Comparison of ENCODE assay signal across 9 cellular contexts in genomic region chr10:77513783-77514331, GRCh38.
A peak's percentile ranks its signal among the peaks of the same experiment; 100 is the strongest.
DNase-seq lines count a peak whose midpoint lies in the region; ATAC-seq and TF ChIP-seq lines count a peak whose summit lies in the region.
"Had no signal": no experiment of that assay in that cellular context is flagged by ENCODE, and none has a peak within 500 bp of the region (broad histone marks: within the 10 kb centered on the region; RNA-seq: fewer than 3 reads in every experiment).

No MANE protein-coding gene starts in this region.

- H3K27me3 Mint-ChIP-seq in MCF 10A (ENCODE audit: insufficient read depth, unreplicated experiment): no peaks in the 10 kb centered on the region

- H3K4me1 ChIP-seq in breast epithelium (no peaks in the 10 kb centered on the region), upper lobe of right lung (no peaks in the 10 kb centered on the region)

- POLR2A ChIA-PET in MCF 10A (lab: Yijun Ruan, JAX): interaction anchor here (0.6 to 2.3 kb wide), 5 partner anchors 8 to 17 kb away, joined by 3 to 9 read pairs (median 5); no protein-coding TSS in a partner anchor

- H3K4me3 Mint-ChIP-seq in MCF 10A (ENCODE audit: unreplicated experiment): no peak overlapping the region
- H3K4me3 Mint-ChIP-seq: CD4-positive, CD25-positive, alpha-beta regulatory T cell had no signal

- TF ChIP-seq CTCF in MCF 10A (IDR thresholded peaks at IDR 0.05; ENCODE audit: unreplicated experiment) (no peak), breast epithelium (IDR thresholded peaks at IDR 0.05) (no peak), upper lobe of right lung (IDR thresholded peaks at IDR 0.05) (no peak)

- H3K4me3 ChIP-seq in breast epithelium (no peak overlapping the region), upper lobe of right lung (no peak overlapping the region)

- H3K9me3 Mint-ChIP-seq in MCF 10A (ENCODE audit: unreplicated experiment): no peaks in the 10 kb centered on the region

- H3K27me3 ChIP-seq in breast epithelium: no peaks in the 10 kb centered on the region
- H3K27me3 ChIP-seq in upper lobe of right lung: no peaks in the 10 kb centered on the region

- H3K36me3 ChIP-seq in breast epithelium (no peaks in the 10 kb centered on the region), upper lobe of right lung (no peaks in the 10 kb centered on the region)

- no peak overlapping the region for H3K27ac ChIP-seq in breast epithelium
- no peak overlapping the region for H3K27ac ChIP-seq in upper lobe of right lung

- no TSS peak for BruUV-seq in MCF 10A (replicated peaks; lab: Mats Ljungman, UMichigan)

- H3K4me1 Mint-ChIP-seq in MCF 10A (ENCODE audit: insufficient read depth, unreplicated experiment): peaks cover 32% of the 10 kb centered on the region
- H3K4me1 Mint-ChIP-seq: CD4-positive, CD25-positive, alpha-beta regulatory T cell had no signal

- peak; percentile 43 for ATAC-seq in upper lobe of right lung
- no peak for ATAC-seq in HG03439 (IDR thresholded peaks at IDR 0.05; ENCODE audit: unreplicated experiment)

- no peak for TF ChIP-seq POLR2A in breast epithelium (IDR thresholded peaks at IDR 0.05)

- H3K27ac Mint-ChIP-seq in MCF 10A (ENCODE audit: low read depth, unreplicated experiment): peak overlapping the region; percentile 23
- H3K27ac Mint-ChIP-seq: CD4-positive, CD25-positive, alpha-beta regulatory T cell had no signal

- H3K9me3 ChIP-seq in breast epithelium (no peaks in the 10 kb centered on the region), upper lobe of right lung (no peaks in the 10 kb centered on the region)

- DNase-seq in MCF 10A (ENCODE audit: unreplicated experiment): peak; percentile 79
- no peak for DNase-seq in breast epithelium (ENCODE audit: low spot score in 2 of 2)
- peak; percentile 88 for DNase-seq in amniotic epithelial cell (ENCODE audit: low read depth)
- peak; percentile 61 for DNase-seq in iris pigment epithelial cell (ENCODE audit: low read depth)
- no peak for DNase-seq in upper lobe of right lung
- no peak for DNase-seq in activated effector memory CD4-positive, alpha-beta T cell treated with anti-CD3 and anti-CD28 coated beads, Interleukin-2, amount 50 U/mL, for 16 hours
- DNase-seq in DMS114 treated with DMSO at 0.1 percent for 48 hours (lab: John Stamatoyannopoulos, UW; ENCODE audit: unreplicated experiment): no peak
- DNase-seq: CD4-positive, CD25-positive, alpha-beta regulatory T cell had no signal

- H3K36me3 Mint-ChIP-seq in MCF 10A (ENCODE audit: insufficient read depth, unreplicated experiment): peaks cover 6% of the 10 kb centered on the region
- H3K36me3 Mint-ChIP-seq: CD4-positive, CD25-positive, alpha-beta regulatory T cell had no signal

- intact Hi-C loops in MCF 10A (cut with micrococcal nuclease): loop anchor here (5.0 kb wide), 1 partner anchor 128 kb away; no protein-coding TSS in a partner anchor
- intact Hi-C loops in breast epithelium (cut with DNase I; ENCODE audit: low total_unique reads): no loop called here
- intact Hi-C loops in upper lobe of right lung (cut with DNase I): no loop called here

- CTCF ChIA-PET in MCF 10A (lab: Yijun Ruan, JAX): interaction anchor here (0.6 kb wide), 2 partner anchors 185 to 271 kb away, joined by 3 to 5 read pairs; no protein-coding TSS in a partner anchor

Comparison
In these comparisons a context has a peak if more than half of its experiments do, and no peak if none do; other contexts are left out.
1. DNase-seq: peak in MCF 10A (single experiment), amniotic epithelial cell (single experiment) and iris pigment epithelial cell (single experiment); none in breast epithelium (0 of 2), upper lobe of right lung (single experiment), activated effector memory CD4-positive, alpha-beta T cell treated with anti-CD3 and anti-CD28 coated beads, Interleukin-2, amount 50 U/mL, for 16 hours (single experiment) and DMS114 treated with DMSO at 0.1 percent for 48 hours (single experiment).